In the genomic region with DNA sequence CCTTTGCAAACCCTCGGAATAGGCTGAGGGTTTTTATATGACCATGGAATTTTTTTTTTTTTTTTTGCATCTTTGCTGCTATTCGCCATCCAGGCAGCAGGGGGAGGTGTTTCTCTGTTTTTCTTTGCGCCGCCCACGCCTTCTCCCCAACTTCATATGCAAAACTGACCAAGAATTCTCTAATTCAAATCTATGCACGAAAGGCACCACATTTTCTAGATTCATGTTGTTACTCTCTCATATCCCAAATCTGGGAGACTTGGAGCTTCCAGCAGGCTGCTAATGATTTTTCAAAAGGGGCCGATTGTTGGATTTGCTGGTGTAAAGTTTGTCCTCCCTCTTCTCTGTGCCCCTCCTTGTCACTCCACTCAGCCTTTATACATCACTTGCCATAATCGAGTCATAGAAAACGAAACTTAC, we compare ENCODE assay signal across 8 cellular contexts. TPM values are rescaled to one million over a fixed set of nuclear protein-coding genes. Genes with fewer than 3 reads are reported as not detected.
DNase-seq lines count a peak whose midpoint lies in the region; ATAC-seq and TF ChIP-seq lines count a peak whose summit lies in the region.

No MANE protein-coding gene starts in this region.

- H3K9me3 ChIP-seq in Panc1 (ENCODE audit: control insufficient read depth, insufficient read depth, low read depth, low read length), result no peaks in the 10 kb centered on the region
- no peaks in the 10 kb centered on the region for H3K9me3 ChIP-seq in subcutaneous abdominal adipose tissue (ENCODE audit: control insufficient read depth in 5 of 5, low read length in 5 of 5)

- H3K27ac ChIP-seq in Panc1 (ENCODE audit: low read length) (peak overlapping the region; percentile 39; the same call in 1 of the 2 replicates), subcutaneous abdominal adipose tissue (ENCODE audit: low read depth, low read length) (no peak overlapping the region)

- H3K4me3 ChIP-seq in Panc1 (ENCODE audit: low read depth in 2 of 2, low read length in 2 of 2) (peak overlapping the region in 1 of 2 experiments; percentile 39; a peak in 2 of 4 replicates), foreskin fibroblast (ENCODE audit: low read depth in 1 of 2, low read length in 2 of 2) (peak overlapping the region; percentile 35 to 51), subcutaneous abdominal adipose tissue (ENCODE audit: low read depth in 1 of 5, low read length in 5 of 5) (peak overlapping the region in 4 of 5 donors; percentile 41 to 50 (median 46))

- TF ChIP-seq CTCF in Panc1 (IDR thresholded peaks at IDR 0.05) (peak; percentile 78), foreskin fibroblast (IDR thresholded peaks at IDR 0.05; ENCODE audit: low read depth, low read length) (peak; percentile 71)

- ATAC-seq in Panc1 (no peak), HG03095 (IDR thresholded peaks at IDR 0.05; ENCODE audit: unreplicated experiment) (no peak)

- BruUV-seq in Panc1 (replicated peaks; lab: Mats Ljungman, UMichigan), result no TSS peak

- H3K36me3 ChIP-seq in Panc1 (ENCODE audit: control insufficient read depth, insufficient read depth, low read length) (no peaks in the 10 kb centered on the region), subcutaneous abdominal adipose tissue (ENCODE audit: control insufficient read depth in 5 of 5, insufficient read depth in 5 of 5, low read length in 5 of 5) (no peaks in the 10 kb centered on the region)

- in situ Hi-C loops in Panc1 (cut with HindIII; ENCODE audit: low pct_unique_long_range_greater_than_20kb, low sequenced_read_pairs), result no loop called here

- H3K4me1 ChIP-seq in Panc1 (ENCODE audit: control insufficient read depth, insufficient read depth, low read length) (no peaks in the 10 kb centered on the region), subcutaneous abdominal adipose tissue (ENCODE audit: control insufficient read depth in 5 of 5, insufficient read depth in 5 of 5, low read length in 5 of 5) (peaks cover 0 to 12% (median 9%) of the 10 kb centered on the region in 5 donors)

- CTCF ChIA-PET in Panc1 (lab: Charles Lee), result interaction anchor here (0.6 kb wide), 1 partner anchor 880 kb away, joined by 5 read pairs; no protein-coding TSS in a partner anchor

- intact Hi-C loops in Panc1 (cut with micrococcal nuclease; ENCODE audit: unreplicated experiment), result loop anchor here (10.0 kb wide), 1 partner anchor 138 kb away; no protein-coding TSS in a partner anchor

- H3K9ac ChIP-seq in subcutaneous abdominal adipose tissue (ENCODE audit: low read length in 5 of 5), result peak overlapping the region in 1 of 5 donors; percentile 31

- no peaks in the 10 kb centered on the region for H3K27me3 ChIP-seq in Panc1 (ENCODE audit: control insufficient read depth, insufficient read depth, low read length)
- H3K27me3 ChIP-seq in subcutaneous abdominal adipose tissue (ENCODE audit: control insufficient read depth in 5 of 5, insufficient read depth in 4 of 5, low read length in 5 of 5), result peaks cover 0 to 2% (median 0%) of the 10 kb centered on the region in 5 donors

- POLR2A ChIA-PET in Panc1 (lab: Charles Lee), result no interaction called here

- DNase-seq in GM03348 (ENCODE audit: low spot score) (peak; percentile 72), HK-2 (ENCODE audit: unreplicated experiment) (peak; percentile 63), Panc1 (ENCODE audit: low read depth, low spot score) (peak; percentile 54), foreskin fibroblast (peak; percentile 49 to 88), nucleus accumbens (lab: John Stamatoyannopoulos, UW) (peak in 45 of 56 donors; percentile 2 to 82 (median 33))
- DNase-seq in activated effector memory CD4-positive, alpha-beta T cell treated with Interleukin-2 at 50 U/mL for 16 hours, result peak; percentile 38

RNA-seq across cellular contexts. Expression of a gene that starts 29.1 kb away (rescaled TPM):
- 18.1 TPM for total RNA-seq in Panc1 (2021; ENCODE audit: unreplicated experiment)
- polyA plus RNA-seq in Panc1 (2012; ENCODE audit: insufficient read length), result 9.1 TPM
